ENCODE assay signal across 10 cellular contexts in genomic region chr4:174218127-174218790, GRCh38.
DNase-seq lines count a peak whose midpoint lies in the region; ATAC-seq and TF ChIP-seq lines count a peak whose summit lies in the region.
"Had no signal": no experiment of that assay in that cellular context is flagged by ENCODE, and none has a peak within 500 bp of the region (broad histone marks: within the 10 kb centered on the region; RNA-seq: fewer than 3 reads in every experiment).

No MANE protein-coding gene starts in this region.

- H3K4me3 Mint-ChIP-seq in activated naive CD8-positive, alpha-beta T cell treated with anti-CD3 and anti-CD28 coated beads, Interleukin-2, amount 10 ng/mL, durations not matched to agents 7 days and 5 days, result peak overlapping the region; percentile 38
- no peak overlapping the region for H3K4me3 Mint-ChIP-seq in activated naive CD8-positive, alpha-beta T cell treated with anti-CD3 and anti-CD28 coated beads for 36 hours
- H3K4me3 Mint-ChIP-seq in effector memory CD8-positive, alpha-beta T cell, result peak overlapping the region; percentile 35 to 49
- peak overlapping the region; percentile 7 for H3K4me3 Mint-ChIP-seq in memory B cell
- peak overlapping the region; percentile 85 for H3K4me3 Mint-ChIP-seq in type B pancreatic cell
- H3K4me3 Mint-ChIP-seq: activated CD4-positive, alpha-beta memory T cell treated with anti-CD3 and anti-CD28 coated beads for 36 hours had no signal

- H3K27me3 Mint-ChIP-seq in activated naive CD8-positive, alpha-beta T cell treated with anti-CD3 and anti-CD28 coated beads, Interleukin-2, amount 10 ng/mL, durations not matched to agents 7 days and 5 days, result peaks cover 83% of the 10 kb centered on the region
- peaks cover 78% of the 10 kb centered on the region for H3K27me3 Mint-ChIP-seq in activated naive CD8-positive, alpha-beta T cell treated with anti-CD3 and anti-CD28 coated beads for 36 hours
- peaks cover 61 to 77% of the 10 kb centered on the region in 2 donors for H3K27me3 Mint-ChIP-seq in effector memory CD8-positive, alpha-beta T cell
- H3K27me3 Mint-ChIP-seq in memory B cell (peaks cover 28% of the 10 kb centered on the region), type B pancreatic cell (peaks cover 93% of the 10 kb centered on the region)

- POLR2A ChIA-PET in activated naive CD8-positive, alpha-beta T cell treated with anti-CD3 and anti-CD28 coated beads, Interleukin-2, amount 10 ng/mL, durations not matched to agents 7 days and 5 days (lab: Charles Lee), result no interaction called here

- no peak for ATAC-seq in activated naive CD8-positive, alpha-beta T cell treated with anti-CD3 and anti-CD28 coated beads, Interleukin-2, amount 10 ng/mL, durations not matched to agents 7 days and 5 days (ENCODE audit: low read depth)
- no peak for ATAC-seq in effector memory CD8-positive, alpha-beta T cell (replicated peaks)
- ATAC-seq in memory B cell (ENCODE audit: low read depth) (no peak), HG03439 (IDR thresholded peaks at IDR 0.05; ENCODE audit: unreplicated experiment) (no peak)

- no peaks in the 10 kb centered on the region for H3K36me3 Mint-ChIP-seq in activated naive CD8-positive, alpha-beta T cell treated with anti-CD3 and anti-CD28 coated beads, Interleukin-2, amount 10 ng/mL, durations not matched to agents 7 days and 5 days
- H3K36me3 Mint-ChIP-seq in activated naive CD8-positive, alpha-beta T cell treated with anti-CD3 and anti-CD28 coated beads for 36 hours, result no peaks in the 10 kb centered on the region
- peaks cover 9% of the 10 kb centered on the region for H3K36me3 Mint-ChIP-seq in effector memory CD8-positive, alpha-beta T cell (ENCODE audit: insufficient read depth)
- H3K36me3 Mint-ChIP-seq in memory B cell, result peaks cover 3% of the 10 kb centered on the region
- H3K36me3 Mint-ChIP-seq in type B pancreatic cell, result peaks cover 5% of the 10 kb centered on the region
- H3K36me3 Mint-ChIP-seq: activated CD4-positive, alpha-beta memory T cell treated with anti-CD3 and anti-CD28 coated beads for 36 hours had no signal

- no peak overlapping the region for H3K27ac Mint-ChIP-seq in activated naive CD8-positive, alpha-beta T cell treated with anti-CD3 and anti-CD28 coated beads, Interleukin-2, amount 10 ng/mL, durations not matched to agents 7 days and 5 days
- no peak overlapping the region for H3K27ac Mint-ChIP-seq in activated naive CD8-positive, alpha-beta T cell treated with anti-CD3 and anti-CD28 coated beads for 36 hours
- no peak overlapping the region for H3K27ac Mint-ChIP-seq in effector memory CD8-positive, alpha-beta T cell
- H3K27ac Mint-ChIP-seq in memory B cell, result no peak overlapping the region
- peak overlapping the region; percentile 23 for H3K27ac Mint-ChIP-seq in type B pancreatic cell
- H3K27ac Mint-ChIP-seq: activated CD4-positive, alpha-beta memory T cell treated with anti-CD3 and anti-CD28 coated beads for 36 hours had no signal

- H3K4me1 Mint-ChIP-seq in activated naive CD8-positive, alpha-beta T cell treated with anti-CD3 and anti-CD28 coated beads, Interleukin-2, amount 10 ng/mL, durations not matched to agents 7 days and 5 days, result peaks cover 29% of the 10 kb centered on the region
- peaks cover 41% of the 10 kb centered on the region for H3K4me1 Mint-ChIP-seq in activated naive CD8-positive, alpha-beta T cell treated with anti-CD3 and anti-CD28 coated beads for 36 hours
- H3K4me1 Mint-ChIP-seq in effector memory CD8-positive, alpha-beta T cell (ENCODE audit: low read depth in 2 of 2), result peaks cover 24 to 38% of the 10 kb centered on the region in 2 donors
- H3K4me1 Mint-ChIP-seq in memory B cell (peaks cover 22% of the 10 kb centered on the region), type B pancreatic cell (ENCODE audit: unreplicated experiment) (peaks cover 34% of the 10 kb centered on the region)

- TF ChIP-seq CTCF in type B pancreatic cell (conservative IDR thresholded peaks at IDR 0.05), result no peak

- DNase-seq in activated naive CD8-positive, alpha-beta T cell treated with anti-CD3 and anti-CD28 coated beads, Interleukin-2, amount 10 ng/mL, durations not matched to agents 7 days and 5 days, result no peak
- DNase-seq in activated naive CD8-positive, alpha-beta T cell treated with anti-CD3 and anti-CD28 coated beads for 36 hours, result no peak
- DNase-seq in effector memory CD8-positive, alpha-beta T cell, result no peak
- DNase-seq in memory B cell (ENCODE audit: low spot score in 2 of 2) (no peak), type B pancreatic cell (ENCODE audit: extremely low spot score, unreplicated experiment) (no peak), SKM-1 treated with dmso at 0.1 percent for 144 hours (lab: John Stamatoyannopoulos, UW; ENCODE audit: unreplicated experiment) (no peak), RKO (ENCODE audit: low spot score) (no peak)
- DNase-seq: activated CD4-positive, alpha-beta memory T cell treated with anti-CD3 and anti-CD28 coated beads for 36 hours; Caco-2 had no signal

- no peaks in the 10 kb centered on the region for H3K9me3 Mint-ChIP-seq in activated naive CD8-positive, alpha-beta T cell treated with anti-CD3 and anti-CD28 coated beads, Interleukin-2, amount 10 ng/mL, durations not matched to agents 7 days and 5 days
- no peaks in the 10 kb centered on the region for H3K9me3 Mint-ChIP-seq in activated naive CD8-positive, alpha-beta T cell treated with anti-CD3 and anti-CD28 coated beads for 36 hours
- H3K9me3 Mint-ChIP-seq in effector memory CD8-positive, alpha-beta T cell, result no peaks in the 10 kb centered on the region
- peaks cover 2% of the 10 kb centered on the region for H3K9me3 Mint-ChIP-seq in memory B cell
- H3K9me3 Mint-ChIP-seq in type B pancreatic cell, result no peaks in the 10 kb centered on the region
- H3K9me3 Mint-ChIP-seq: activated CD4-positive, alpha-beta memory T cell treated with anti-CD3 and anti-CD28 coated beads for 36 hours had no signal
